Comparison of ENCODE assay signal across 14 cellular contexts in the genomic region with DNA sequence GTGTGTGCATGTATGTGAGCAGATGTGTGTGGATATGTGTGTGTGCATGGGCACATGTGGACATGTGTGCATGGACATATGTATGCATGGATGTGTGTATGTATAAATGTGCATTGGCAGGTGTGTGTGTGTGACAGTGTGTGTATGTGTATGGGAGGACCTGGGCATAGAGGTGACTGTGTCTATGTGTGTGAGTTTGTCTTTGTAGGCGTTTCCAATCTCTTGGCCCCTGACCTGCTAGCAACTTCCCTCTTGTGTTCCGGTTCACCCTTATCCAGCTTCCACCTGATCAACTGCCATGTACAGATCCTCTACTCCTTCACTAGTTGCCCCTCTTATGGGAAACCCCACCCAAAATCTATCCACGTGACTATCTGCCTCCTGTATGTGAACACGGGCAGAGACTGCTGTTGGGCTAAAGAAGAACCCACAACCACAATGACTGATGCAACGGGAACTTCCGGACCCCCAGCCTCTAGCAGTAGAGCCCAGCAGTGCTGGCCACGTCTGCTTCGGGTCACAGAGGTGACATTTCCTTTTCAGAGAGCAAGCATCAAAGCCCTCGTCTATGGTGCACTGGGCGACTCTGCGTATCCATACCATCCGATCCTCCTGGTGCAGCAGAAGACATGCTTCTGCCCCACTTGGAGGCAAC. TPM values are rescaled to one million over a fixed set of nuclear protein-coding genes. Genes with fewer than 3 reads are reported as not detected.
DNase-seq lines count a peak whose midpoint lies in the region; ATAC-seq, FAIRE-seq and TF ChIP-seq lines count a peak whose summit lies in the region.
"Had no signal": no experiment of that assay in that cellular context is flagged by ENCODE, and none has a peak within 500 bp of the region (broad histone marks: within the 10 kb centered on the region; RNA-seq: fewer than 3 reads in every experiment).

No MANE protein-coding gene starts in this region.

- intact Hi-C loops in activated CD8-positive, alpha-beta T cell treated with anti-CD3 and anti-CD28 coated beads for 36 hours (cut with micrococcal nuclease): no loop called here

- DNase-seq in activated CD4-positive, alpha-beta T cell treated with anti-CD3 and anti-CD28 coated beads, Interleukin-2, amount 10 ng/mL, durations not matched to agents 7 days and 5 days: peak; percentile 40
- DNase-seq in activated CD4-positive, alpha-beta T cell treated with anti-CD3 and anti-CD28 coated beads for 1 hour: no peak
- DNase-seq in KG1 (lab: John Stamatoyannopoulos, UW): peak; percentile 72
- peak; percentile 77 for DNase-seq in activated CD8-positive, alpha-beta T cell treated with anti-CD3 and anti-CD28 coated beads for 36 hours
- DNase-seq in small intestine: peak; percentile 27
- no peak for DNase-seq in NCI-H128 (lab: John Stamatoyannopoulos, UW; ENCODE audit: unreplicated experiment)
- no peak for DNase-seq in GM12891 (ENCODE audit: insufficient read length, low spot score)
- no peak for DNase-seq in putamen (ENCODE audit: low spot score)
- DNase-seq: NCI-H2081; stimulated activated CD4-positive, alpha-beta T cell treated with anti-CD3 and anti-CD28 coated beads, Interleukin-12 subunit alpha, Interleukin-12 subunit beta, amount 100 ng/mL, for 4 hours had no signal

- no peak for TF ChIP-seq CTCF in activated CD8-positive, alpha-beta T cell treated with anti-CD3 and anti-CD28 coated beads for 36 hours (IDR thresholded peaks at IDR 0.05)

- no peaks in the 10 kb centered on the region for H3K9me3 ChIP-seq in small intestine (ENCODE audit: control insufficient read depth, low read depth)

- no peaks in the 10 kb centered on the region for H3K27me3 ChIP-seq in small intestine (ENCODE audit: control insufficient read depth in 2 of 2, insufficient read depth in 2 of 2, low read length in 2 of 2)
- H3K27me3 ChIP-seq: tibial nerve had no signal

- no peak overlapping the region for H3K27ac ChIP-seq in small intestine (ENCODE audit: low read depth in 1 of 2, low read length in 1 of 2)
- H3K27ac ChIP-seq: esophagus muscularis mucosa, KMS-11, tibial nerve had no signal

- no peak overlapping the region for H3K4me3 Mint-ChIP-seq in activated CD4-positive, alpha-beta T cell treated with anti-CD3 and anti-CD28 coated beads, Interleukin-2, amount 10 ng/mL, durations not matched to agents 7 days and 5 days
- no peak overlapping the region for H3K4me3 Mint-ChIP-seq in activated CD8-positive, alpha-beta T cell treated with anti-CD3 and anti-CD28 coated beads for 36 hours

- POLR2A ChIA-PET in activated CD4-positive, alpha-beta T cell treated with anti-CD3 and anti-CD28 coated beads, Interleukin-2, amount 10 ng/mL, durations not matched to agents 7 days and 5 days (lab: Charles Lee): no interaction called here
- POLR2A ChIA-PET in activated CD8-positive, alpha-beta T cell treated with anti-CD3 and anti-CD28 coated beads for 36 hours (lab: Charles Lee): no interaction called here

- CTCF ChIA-PET in activated CD4-positive, alpha-beta T cell treated with anti-CD3 and anti-CD28 coated beads, Interleukin-2, amount 10 ng/mL, durations not matched to agents 7 days and 5 days (lab: Charles Lee): interaction anchor here (1.7 kb wide), 1 partner anchor 18 kb away, joined by 4 read pairs; no protein-coding TSS in a partner anchor
- CTCF ChIA-PET in activated CD8-positive, alpha-beta T cell treated with anti-CD3 and anti-CD28 coated beads for 36 hours (lab: Charles Lee): interaction anchor here (1.1 to 3.8 kb wide), 3 partner anchors 14 to 31 kb away, joined by 4 to 20 read pairs (median 6); no protein-coding TSS in a partner anchor

- H3K4me1 Mint-ChIP-seq in activated CD4-positive, alpha-beta T cell treated with anti-CD3 and anti-CD28 coated beads, Interleukin-2, amount 10 ng/mL, durations not matched to agents 7 days and 5 days: peaks cover 16% of the 10 kb centered on the region
- H3K4me1 Mint-ChIP-seq in activated CD8-positive, alpha-beta T cell treated with anti-CD3 and anti-CD28 coated beads for 36 hours (ENCODE audit: low read depth): peaks cover 13% of the 10 kb centered on the region

- H3K36me3 ChIP-seq in small intestine (ENCODE audit: control insufficient read depth in 2 of 2, insufficient read depth in 2 of 2, low read length in 2 of 2): no peaks in the 10 kb centered on the region
- H3K36me3 ChIP-seq: esophagus muscularis mucosa, tibial nerve had no signal

- H3K27me3 Mint-ChIP-seq in activated CD4-positive, alpha-beta T cell treated with anti-CD3 and anti-CD28 coated beads, Interleukin-2, amount 10 ng/mL, durations not matched to agents 7 days and 5 days: peaks cover 61% of the 10 kb centered on the region
- peaks cover 35% of the 10 kb centered on the region for H3K27me3 Mint-ChIP-seq in activated CD8-positive, alpha-beta T cell treated with anti-CD3 and anti-CD28 coated beads for 36 hours

- no peaks in the 10 kb centered on the region for H3K36me3 Mint-ChIP-seq in activated CD4-positive, alpha-beta T cell treated with anti-CD3 and anti-CD28 coated beads, Interleukin-2, amount 10 ng/mL, durations not matched to agents 7 days and 5 days (ENCODE audit: low read depth)
- no peaks in the 10 kb centered on the region for H3K36me3 Mint-ChIP-seq in activated CD8-positive, alpha-beta T cell treated with anti-CD3 and anti-CD28 coated beads for 36 hours (ENCODE audit: low read depth)

- peak overlapping the region; percentile 31 for H3K27ac Mint-ChIP-seq in activated CD4-positive, alpha-beta T cell treated with anti-CD3 and anti-CD28 coated beads, Interleukin-2, amount 10 ng/mL, durations not matched to agents 7 days and 5 days
- peak overlapping the region; percentile 73 for H3K27ac Mint-ChIP-seq in activated CD8-positive, alpha-beta T cell treated with anti-CD3 and anti-CD28 coated beads for 36 hours

- no peaks in the 10 kb centered on the region for H3K9me3 Mint-ChIP-seq in activated CD4-positive, alpha-beta T cell treated with anti-CD3 and anti-CD28 coated beads, Interleukin-2, amount 10 ng/mL, durations not matched to agents 7 days and 5 days
- H3K9me3 Mint-ChIP-seq in activated CD8-positive, alpha-beta T cell treated with anti-CD3 and anti-CD28 coated beads for 36 hours: peaks cover 2% of the 10 kb centered on the region

- no peaks in the 10 kb centered on the region for H3K4me1 ChIP-seq in small intestine (ENCODE audit: control insufficient read depth in 2 of 2, insufficient read depth in 1 of 2, low read depth in 1 of 2, low read length in 1 of 2)
- H3K4me1 ChIP-seq: esophagus muscularis mucosa, tibial nerve had no signal

- peak; percentile 96 for ATAC-seq in activated CD8-positive, alpha-beta T cell treated with anti-CD3 and anti-CD28 coated beads for 36 hours

- TF ChIP-seq POLR2A in GM12891 (IDR thresholded peaks at IDR 0.05; ENCODE audit: low read depth, low read length): no peak

- no peak overlapping the region for H3K4me3 ChIP-seq in small intestine (ENCODE audit: low read depth in 1 of 2, low read length in 2 of 2)
- H3K4me3 ChIP-seq: esophagus muscularis mucosa, lung, tibial nerve had no signal

- WGBS in small intestine, 3 donors: 63 to 93% (median 76%) methylated on average over 12 of the region's 12 CpGs

- FAIRE-seq in small intestine (lab: Jason Lieb, UNC) (no peak), GM12891 (lab: Jason Lieb, UNC) (no peak)

TF ChIP-seq in GM12891, 5 proteins besides CTCF, POLR2A, EP300 and RAD21:
- TF ChIP-seq POLR2AphosphoS5 (IDR thresholded peaks at IDR 0.05; ENCODE audit: low read depth, low read length): no peak
- no peak for TF ChIP-seq POU2F2 (IDR thresholded peaks at IDR 0.05; ENCODE audit: low read depth, low read length)
- TF ChIP-seq SPI1 (IDR thresholded peaks at IDR 0.05; ENCODE audit: low read depth, low read length): no peak
- no peak for TF ChIP-seq TAF1 (IDR thresholded peaks at IDR 0.05; ENCODE audit: low read depth, low read length)
- no peak for TF ChIP-seq PAX5 (IDR thresholded peaks at IDR 0.05; ENCODE audit: insufficient read depth, low read length, severe bottlenecking)

RNA-seq across cellular contexts. Expression of a gene that starts 24.9 kb away (rescaled TPM):
- 1 to 10 TPM; 5.2 to 6.2 TPM for total RNA-seq in activated CD4-positive, alpha-beta T cell treated with anti-CD3 and anti-CD28 coated beads, Interleukin-2, amount 10 ng/mL, durations not matched to agents 7 days and 5 days
- 1 to 10 TPM; 3.7 to 5.0 TPM for total RNA-seq in activated CD8-positive, alpha-beta T cell treated with anti-CD3 and anti-CD28 coated beads for 36 hours
- 10 to 100 TPM; 21.9 to 25.4 (median 25.3) TPM for polyA plus RNA-seq in small intestine
- polyA plus RNA-seq in GM12891 (2012; ENCODE audit: low read depth, missing spikeins): 1.4 TPM

Comparison
In these comparisons a context has a peak if more than half of its experiments do, and no peak if none do; other contexts are left out.
1. DNase-seq: peak in activated CD4-positive, alpha-beta T cell treated with anti-CD3 and anti-CD28 coated beads, Interleukin-2, amount 10 ng/mL, durations not matched to agents 7 days and 5 days (single experiment), KG1 (single experiment), activated CD8-positive, alpha-beta T cell treated with anti-CD3 and anti-CD28 coated beads for 36 hours (single experiment) and small intestine (single experiment); none in activated CD4-positive, alpha-beta T cell treated with anti-CD3 and anti-CD28 coated beads for 1 hour (single experiment), NCI-H128 (single experiment), GM12891 (single experiment) and putamen (single experiment).